In genomic region chr5:132776077-132776931, GRCh38 we compare ENCODE assay signal across 9 cellular contexts. TPM values are rescaled to one million over a fixed set of nuclear protein-coding genes. Genes with fewer than 3 reads are reported as not detected.
A peak's percentile ranks its signal among the peaks of the same experiment; 100 is the strongest.
DNase-seq lines count a peak whose midpoint lies in the region; ATAC-seq, FAIRE-seq and TF ChIP-seq lines count a peak whose summit lies in the region.
"Had no signal": no experiment of that assay in that cellular context is flagged by ENCODE, and none has a peak within 500 bp of the region (broad histone marks: within the 10 kb centered on the region; RNA-seq: fewer than 3 reads in every experiment).

No MANE protein-coding gene starts in this region.

- no peak for FAIRE-seq in H54 (lab: Jason Lieb, UNC)

- DNase-seq in AG04449 (ENCODE audit: low read depth, low spot score) = no peak
- peak; percentile 58 for DNase-seq in GM13976 (ENCODE audit: low spot score)
- peak; percentile 45 for DNase-seq in HK-2 (ENCODE audit: unreplicated experiment)
- peak in 1 of 2 donors; percentile 4 for DNase-seq in activated T-cell treated with anti-CD3 and anti-CD28 coated beads, Interleukin-2, amount 50 U/mL, for 72 hours
- peak in 41 of 42 donors; percentile 33 to 87 (median 71) for DNase-seq in head of caudate nucleus
- peak in 43 of 56 donors; percentile 21 to 80 (median 59) for DNase-seq in nucleus accumbens (lab: John Stamatoyannopoulos, UW)
- no peak for DNase-seq in H54 (ENCODE audit: insufficient read length, low spot score)

- intact Hi-C loops in head of caudate nucleus (cut with DNase I) = loop anchor here (5.0 kb wide), 1 partner anchor 36 kb away; the partner anchor contains the start of gene SOWAHA

- H3K4me1 Mint-ChIP-seq in activated T-cell treated with anti-CD3 and anti-CD28 coated beads, Interleukin-2, amount 50 U/mL, for 72 hours (ENCODE audit: low read depth) = peaks cover 13% of the 10 kb centered on the region

- H3K27ac Mint-ChIP-seq in activated T-cell treated with anti-CD3 and anti-CD28 coated beads, Interleukin-2, amount 50 U/mL, for 72 hours = no peak overlapping the region

- CTCF ChIA-PET in AG04449 (lab: Yijun Ruan, JAX) = interaction anchor here (0.6 to 2.3 kb wide), 6 partner anchors 10 to 392 kb away, joined by 3 to 9 read pairs (median 4); partner anchors contain the start of gene SHROOM1

- H3K4me3 Mint-ChIP-seq in activated T-cell treated with anti-CD3 and anti-CD28 coated beads, Interleukin-2, amount 50 U/mL, for 72 hours = peak overlapping the region; percentile 61 to 69

- TF ChIP-seq POLR2A in H54 (IDR thresholded peaks at IDR 0.05; ENCODE audit: low read depth, low read length) = no peak

- in situ Hi-C loops in GM13976 (cut with MboI; ENCODE audit: low sequenced_read_pairs, unreplicated experiment) = no loop called here

- H3K4me3 ChIP-seq in AG04449 (ENCODE audit: low read depth, low read length) = peak overlapping the region; percentile 72

- POLR2A ChIA-PET in AG04449 (lab: Yijun Ruan, JAX) = interaction anchor here (0.6 kb wide), 1 partner anchor 29 kb away, joined by 3 read pairs; the partner anchor contains the start of gene CCNI2

- H3K27me3 Mint-ChIP-seq in activated T-cell treated with anti-CD3 and anti-CD28 coated beads, Interleukin-2, amount 50 U/mL, for 72 hours (ENCODE audit: low read depth) = peaks cover 47% of the 10 kb centered on the region

- peaks cover 0 to 2% of the 10 kb centered on the region in 2 donors for H3K36me3 Mint-ChIP-seq in activated T-cell treated with anti-CD3 and anti-CD28 coated beads, Interleukin-2, amount 50 U/mL, for 72 hours (ENCODE audit: insufficient read depth in 2 of 2)

- ATAC-seq in activated T-cell treated with anti-CD3 and anti-CD28 coated beads, Interleukin-2, amount 50 U/mL, for 72 hours (replicated peaks in 1 of 2) = peak in 1 of 2 donors; percentile 28
- no peak for ATAC-seq in HG02938 (IDR thresholded peaks at IDR 0.05; ENCODE audit: unreplicated experiment)

- TF ChIP-seq CTCF in AG04449 (IDR thresholded peaks at IDR 0.05; ENCODE audit: insufficient read depth, low read length, missing control alignments) = no peak
- no peak for TF ChIP-seq CTCF in GM13976 (IDR thresholded peaks at IDR 0.05; ENCODE audit: borderline replicate concordance, control extremely low read depth, extremely low read depth, insufficient read depth, missing control alignments)

- H3K9me3 Mint-ChIP-seq in activated T-cell treated with anti-CD3 and anti-CD28 coated beads, Interleukin-2, amount 50 U/mL, for 72 hours = no peaks in the 10 kb centered on the region

RNA-seq across cellular contexts. Expression of gene SEPTIN8, which starts 0.7 kb away (rescaled TPM):
- total RNA-seq in activated T-cell treated with anti-CD3 and anti-CD28 coated beads, Interleukin-2, amount 50 U/mL, for 72 hours = 10 to 100 TPM; 24.7 to 26.4 TPM

RNA-seq across cellular contexts. Expression of gene CCNI2, which starts 29.1 kb away (rescaled TPM):
- total RNA-seq in activated T-cell treated with anti-CD3 and anti-CD28 coated beads, Interleukin-2, amount 50 U/mL, for 72 hours = 1 to 10 TPM; 3.4 to 4.6 TPM
- total RNA-seq: LHCN-M2 had no signal

RNA-seq across cellular contexts. Expression of gene SOWAHA, which starts 36.8 kb away (rescaled TPM):
- total RNA-seq in activated T-cell treated with anti-CD3 and anti-CD28 coated beads, Interleukin-2, amount 50 U/mL, for 72 hours = not detected
- total RNA-seq: LHCN-M2 had no signal

RNA-seq across cellular contexts. Expression of gene KIF3A, which starts 39.0 kb away (rescaled TPM):
- total RNA-seq in activated T-cell treated with anti-CD3 and anti-CD28 coated beads, Interleukin-2, amount 50 U/mL, for 72 hours = 10 to 100 TPM; 20.0 to 26.9 TPM

RNA-seq across cellular contexts. Expression of gene SHROOM1, which starts 54.1 kb away (rescaled TPM):
- total RNA-seq in activated T-cell treated with anti-CD3 and anti-CD28 coated beads, Interleukin-2, amount 50 U/mL, for 72 hours = 1 to 10 TPM; 1.1 to 2.1 TPM

Comparison
In these comparisons a context has a peak if more than half of its experiments do, and no peak if none do; other contexts are left out.
1. DNase-seq: peak in GM13976 (single experiment), HK-2 (single experiment), head of caudate nucleus (41 of 42) and nucleus accumbens (43 of 56); none in AG04449 (single experiment) and H54 (single experiment).